Comparison of ENCODE assay signal across 1 cellular context in the genomic region with DNA sequence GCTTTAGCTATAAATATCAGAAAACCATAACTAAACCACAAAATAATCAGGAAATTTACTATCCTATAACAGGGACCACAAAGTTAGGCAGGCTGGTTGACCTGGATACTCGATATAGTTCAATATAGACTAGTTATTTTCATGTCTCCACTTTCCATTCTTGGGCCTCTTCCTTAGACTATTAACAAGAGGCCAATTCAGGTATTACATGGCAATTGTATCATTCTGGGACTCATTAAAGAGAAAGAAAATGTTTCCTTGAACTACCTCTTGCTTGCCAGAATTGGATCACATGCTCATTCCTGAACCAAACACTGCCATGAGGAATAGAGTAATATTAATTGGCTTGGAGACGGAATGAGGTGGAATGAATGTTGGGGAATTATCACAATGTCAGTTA.
TF ChIP-seq lines count a peak whose summit lies in the region.

No MANE protein-coding gene starts in this region.

TF ChIP-seq in K562, 482 proteins besides CTCF, POLR2A, EP300 and RAD21 (continued from another document):
- TF ChIP-seq, protein P1, sequence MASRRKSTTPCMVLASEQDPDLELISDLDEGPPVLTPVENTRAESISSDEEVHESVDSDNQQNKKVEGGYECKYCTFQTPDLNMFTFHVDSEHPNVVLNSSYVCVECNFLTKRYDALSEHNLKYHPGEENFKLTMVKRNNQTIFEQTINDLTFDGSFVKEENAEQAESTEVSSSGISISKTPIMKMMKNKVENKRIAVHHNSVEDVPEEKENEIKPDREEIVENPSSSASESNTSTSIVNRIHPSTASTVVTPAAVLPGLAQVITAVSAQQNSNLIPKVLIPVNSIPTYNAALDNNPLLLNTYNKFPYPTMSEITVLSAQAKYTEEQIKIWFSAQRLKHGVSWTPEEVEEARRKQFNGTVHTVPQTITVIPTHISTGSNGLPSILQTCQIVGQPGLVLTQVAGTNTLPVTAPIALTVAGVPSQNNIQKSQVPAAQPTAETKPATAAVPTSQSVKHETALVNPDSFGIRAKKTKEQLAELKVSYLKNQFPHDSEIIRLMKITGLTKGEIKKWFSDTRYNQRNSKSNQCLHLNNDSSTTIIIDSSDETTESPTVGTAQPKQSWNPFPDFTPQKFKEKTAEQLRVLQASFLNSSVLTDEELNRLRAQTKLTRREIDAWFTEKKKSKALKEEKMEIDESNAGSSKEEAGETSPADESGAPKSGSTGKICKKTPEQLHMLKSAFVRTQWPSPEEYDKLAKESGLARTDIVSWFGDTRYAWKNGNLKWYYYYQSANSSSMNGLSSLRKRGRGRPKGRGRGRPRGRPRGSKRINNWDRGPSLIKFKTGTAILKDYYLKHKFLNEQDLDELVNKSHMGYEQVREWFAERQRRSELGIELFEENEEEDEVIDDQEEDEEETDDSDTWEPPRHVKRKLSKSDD (conservative IDR thresholded peaks at IDR 0.05; ENCODE audit: low read length), result no peak
- TF ChIP-seq ZNF444 (CRISPR knock-in tag; IDR thresholded peaks at IDR 0.05), result no peak
TF ChIP-seq in K562: peak in this region for 0.
